In genomic region chr3:75118805-75119204, GRCh38 we compare ENCODE assay signal across 9 cellular contexts.
"Had no signal": no experiment of that assay in that cellular context is flagged by ENCODE, and none has a peak within 500 bp of the region (broad histone marks: within the 10 kb centered on the region; RNA-seq: fewer than 3 reads in every experiment).

No MANE protein-coding gene starts in this region.

- H3K9me3 ChIP-seq: HAP-1 had no signal

- H3K36me3 ChIP-seq: HAP-1 had no signal

- H3K27ac Mint-ChIP-seq: HFFc6 had no signal

- DNase-seq: GOT3, H7, HFFc6, IMR-90, KG1 had no signal

- FAIRE-seq: HTR-8/SVneo, K562 had no signal

- H3K4me3 ChIP-seq: HAP-1, K562 had no signal

- H3K4me1 ChIP-seq: HAP-1 had no signal

- H3K4me3 Mint-ChIP-seq: HFFc6 had no signal

- ATAC-seq: HCT116, K562 had no signal
